1 cellular context compared by ENCODE assay signal in the genomic region with DNA sequence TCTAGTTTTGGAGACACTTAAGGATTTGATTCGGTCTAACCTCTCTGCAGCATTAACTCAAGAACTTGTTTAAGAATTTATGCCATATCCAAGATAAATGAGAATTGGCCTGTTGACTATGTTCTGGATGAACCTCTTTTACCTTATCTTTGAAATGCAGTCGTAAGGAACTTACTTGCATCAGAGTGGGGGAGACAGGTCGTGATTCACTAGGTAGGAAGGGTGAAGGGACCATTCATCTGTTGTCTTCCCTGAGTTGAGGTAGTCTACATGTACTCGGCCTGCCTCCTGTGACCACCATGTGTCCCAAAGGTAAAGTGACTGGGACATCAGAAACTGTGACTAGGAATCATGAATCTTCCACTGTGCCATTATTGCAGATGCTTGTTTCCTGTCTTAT.
TF ChIP-seq lines count a peak whose summit lies in the region.

No MANE protein-coding gene starts in this region.

TF ChIP-seq in K562, 482 proteins besides CTCF, POLR2A, EP300 and RAD21 (continued from another document):
- 0 out of 2 replicates have a peak, but pooled peaks have one; percentile 42 for TF ChIP-seq ZBTB2 (IDR thresholded peaks at IDR 0.05)
- TF ChIP-seq POLR2AphosphoS5 (IDR thresholded peaks at IDR 0.05; ENCODE audit: control insufficient read depth, insufficient read depth, low read depth, low read length), result peak; percentile 50; the same call in 1 of the 2 replicates
- TF ChIP-seq NBN (IDR thresholded peaks at IDR 0.05; ENCODE audit: low read depth), result peak; percentile 37; the same call in 1 of the 2 replicates
- TF ChIP-seq KLF16 (IDR thresholded peaks at IDR 0.05), result peak; percentile 60; the same call in 1 of the 2 replicates
- TF ChIP-seq TEAD4 (IDR thresholded peaks at IDR 0.05; ENCODE audit: low read length), result peak; percentile 85
- TF ChIP-seq TEAD4 (CRISPR knock-in tag; IDR thresholded peaks at IDR 0.05; ENCODE audit: borderline replicate concordance), result no peak
- TF ChIP-seq RNF2 (IDR thresholded peaks at IDR 0.05), result 0 out of 2 replicates have a peak, but pooled peaks have one; percentile 37
- TF ChIP-seq MYC (IDR thresholded peaks at IDR 0.05; ENCODE audit: low read depth, low read length), result no peak
- no peak for TF ChIP-seq MYC (CRISPR knock-in tag; IDR thresholded peaks at IDR 0.05; ENCODE audit: borderline replicate concordance, low read depth)
- no peak for TF ChIP-seq E2F5 (CRISPR knock-in tag; IDR thresholded peaks at IDR 0.05)
- TF ChIP-seq NCOA4 (IDR thresholded peaks at IDR 0.05; ENCODE audit: partially characterized antibody), result no peak
- TF ChIP-seq RCOR1 (IDR thresholded peaks at IDR 0.05; ENCODE audit: borderline replicate concordance in 1 of 2, low read depth in 2 of 2, low read length in 2 of 2), result peak in 1 of 2 experiments; percentile 79; a peak in 2 of 4 replicates
- peak in 1 of 2 experiments; percentile 41; a peak in 1 of 4 replicates for TF ChIP-seq TBL1XR1 (IDR thresholded peaks at IDR 0.05; ENCODE audit: low read length in 2 of 2)
- no peak for TF ChIP-seq DDX20 (tag; IDR thresholded peaks at IDR 0.05; ENCODE audit: low read depth)
- peak; percentile 83 for TF ChIP-seq ZEB2 (IDR thresholded peaks at IDR 0.05)
- no peak for TF ChIP-seq ZC3H8 (IDR thresholded peaks at IDR 0.05)
- TF ChIP-seq, protein P1, sequence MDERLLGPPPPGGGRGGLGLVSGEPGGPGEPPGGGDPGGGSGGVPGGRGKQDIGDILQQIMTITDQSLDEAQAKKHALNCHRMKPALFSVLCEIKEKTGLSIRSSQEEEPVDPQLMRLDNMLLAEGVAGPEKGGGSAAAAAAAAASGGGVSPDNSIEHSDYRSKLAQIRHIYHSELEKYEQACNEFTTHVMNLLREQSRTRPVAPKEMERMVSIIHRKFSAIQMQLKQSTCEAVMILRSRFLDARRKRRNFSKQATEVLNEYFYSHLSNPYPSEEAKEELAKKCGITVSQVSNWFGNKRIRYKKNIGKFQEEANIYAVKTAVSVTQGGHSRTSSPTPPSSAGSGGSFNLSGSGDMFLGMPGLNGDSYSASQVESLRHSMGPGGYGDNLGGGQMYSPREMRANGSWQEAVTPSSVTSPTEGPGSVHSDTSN (CRISPR knock-in tag; IDR thresholded peaks at IDR 0.05; ENCODE audit: low read depth), result no peak
- TF ChIP-seq, protein P1 (tag; conservative IDR thresholded peaks at IDR 0.05; ENCODE audit: low read depth), result peak; percentile 63
